17 cellular contexts compared by ENCODE assay signal in genomic region chr2:221480251-221480650, GRCh38.
DNase-seq lines count a peak whose midpoint lies in the region; ATAC-seq, FAIRE-seq and TF ChIP-seq lines count a peak whose summit lies in the region.
"Had no signal": no experiment of that assay in that cellular context is flagged by ENCODE, and none has a peak within 500 bp of the region (broad histone marks: within the 10 kb centered on the region; RNA-seq: fewer than 3 reads in every experiment).

No MANE protein-coding gene starts in this region.

- H3K4ac ChIP-seq in mesendoderm (ENCODE audit: low read depth, low read length) = peak overlapping the region; percentile 87

- H2BK15ac ChIP-seq in mesendoderm (replicated peaks; ENCODE audit: low read depth) = peak overlapping the region; percentile 92

- H3K27ac ChIP-seq in mesendoderm (ENCODE audit: low read depth, low read length) = no peak overlapping the region
- H3K27ac ChIP-seq: C4-2B had no signal

- no peak for TF ChIP-seq CTCF in AG10803 (conservative IDR thresholded peaks at IDR 0.05; ENCODE audit: low read length)
- no peak for TF ChIP-seq CTCF in fibroblast of mammary gland (conservative IDR thresholded peaks at IDR 0.05; ENCODE audit: control insufficient read depth, insufficient read depth, low read depth, low read length)

- no peak overlapping the region for H2BK5ac ChIP-seq in mesendoderm (ENCODE audit: low read length)

- no peak overlapping the region for H3K9ac ChIP-seq in mesendoderm (ENCODE audit: low read length)

- H2AK5ac ChIP-seq in mesendoderm (ENCODE audit: low read length) = no peak overlapping the region

- H3K79me2 ChIP-seq in mesendoderm (ENCODE audit: control insufficient read depth, insufficient read depth, low read length) = peaks cover 3% of the 10 kb centered on the region

- H3K27ac Mint-ChIP-seq in activated naive CD4-positive, alpha-beta T cell treated with anti-CD3 and anti-CD28 coated beads, Interleukin-2, amount 50 U/mL, for 72 hours = no peak overlapping the region
- H3K27ac Mint-ChIP-seq: CD4-positive, alpha-beta memory T cell; H9 had no signal

- H3K23ac ChIP-seq in mesendoderm (ENCODE audit: low read length) = no peak overlapping the region

- H2BK120ac ChIP-seq in mesendoderm (ENCODE audit: low read depth, low read length) = peak overlapping the region; percentile 96

- no peaks in the 10 kb centered on the region for H3K27me3 ChIP-seq in mesendoderm (ENCODE audit: insufficient read depth, low read length, poor library complexity)

- H3K9me3 Mint-ChIP-seq in activated naive CD4-positive, alpha-beta T cell treated with anti-CD3 and anti-CD28 coated beads, Interleukin-2, amount 50 U/mL, for 72 hours = no peaks in the 10 kb centered on the region
- H3K9me3 Mint-ChIP-seq: CD4-positive, alpha-beta memory T cell; H9 had no signal

- H4K8ac ChIP-seq in mesendoderm (ENCODE audit: low read depth, low read length) = no peak overlapping the region

- no peak overlapping the region for H4K5ac ChIP-seq in mesendoderm (ENCODE audit: low read length)

- H3K4me2 ChIP-seq in mesendoderm (ENCODE audit: low read length) = no peak overlapping the region

- H3K4me3 ChIP-seq in AG10803 (ENCODE audit: low read length) (no peak overlapping the region), fibroblast of mammary gland (ENCODE audit: control insufficient read depth, low read depth, low read length) (no peak overlapping the region), mesendoderm (ENCODE audit: low read length) (no peak overlapping the region)
- H3K4me3 ChIP-seq: GM12878 had no signal

- H3K36me3 ChIP-seq in mesendoderm (ENCODE audit: control insufficient read depth, insufficient read depth, low read length) = no peaks in the 10 kb centered on the region

- FAIRE-seq in GM19239 (lab: Jason Lieb, UNC) = no peak
- FAIRE-seq: GM12878, H1 had no signal

- H3K18ac ChIP-seq in mesendoderm (ENCODE audit: low read length) = peak overlapping the region; percentile 84

- no peak for ATAC-seq in GM21529 (IDR thresholded peaks at IDR 0.05; ENCODE audit: unreplicated experiment)
- ATAC-seq in activated naive CD4-positive, alpha-beta T cell treated with anti-CD3 and anti-CD28 coated beads, Interleukin-2, amount 50 U/mL, for 72 hours = no peak
- ATAC-seq: GM12878 had no signal

- no peaks in the 10 kb centered on the region for H3K36me3 Mint-ChIP-seq in activated naive CD4-positive, alpha-beta T cell treated with anti-CD3 and anti-CD28 coated beads, Interleukin-2, amount 50 U/mL, for 72 hours

- peaks cover 16% of the 10 kb centered on the region for H3K4me1 ChIP-seq in mesendoderm (ENCODE audit: control insufficient read depth, low read depth, low read length)

- H3K79me1 ChIP-seq in mesendoderm (ENCODE audit: low read length) = peaks cover 2% of the 10 kb centered on the region

- intact Hi-C loops in posterior cingulate gyrus (cut with DNase I) = no loop called here

- DNase-seq in AG10803 (ENCODE audit: low read depth) (peak; percentile 29), NCI-H446 treated with DMSO at 0.1 percent for 48 hours (lab: John Stamatoyannopoulos, UW) (peak; percentile 44), fibroblast of mammary gland (ENCODE audit: low read depth) (peak; percentile 33), mesendoderm (no peak), posterior cingulate gyrus (no peak), GM19239 (ENCODE audit: insufficient read length, low spot score) (no peak)
- no peak for DNase-seq in activated naive CD4-positive, alpha-beta T cell treated with anti-CD3 and anti-CD28 coated beads, Interleukin-2, amount 50 U/mL, for 72 hours (ENCODE audit: low spot score in 2 of 2)
- DNase-seq: CD4-positive, alpha-beta memory T cell; DMS53; DND-41; EL; H9; KG1 had no signal

- WGBS in mesendoderm (ENCODE audit: extremely low coverage, insufficient coverage, low lambda C conversion rate) = no CpG with 5 or more reads among the region's 6 CpGs

- peak overlapping the region; percentile 36 for H3K56ac ChIP-seq in mesendoderm (ENCODE audit: low read length)

Comparison
In these comparisons a context has a peak if more than half of its experiments do, and no peak if none do; other contexts are left out.
1. DNase-seq: peak in AG10803 (single experiment), NCI-H446 treated with DMSO at 0.1 percent for 48 hours (single experiment) and fibroblast of mammary gland (single experiment); none in mesendoderm (single experiment), posterior cingulate gyrus (0 of 10), activated naive CD4-positive, alpha-beta T cell treated with anti-CD3 and anti-CD28 coated beads, Interleukin-2, amount 50 U/mL, for 72 hours (0 of 2) and GM19239 (single experiment).